Comparison of ENCODE assay signal across 19 cellular contexts in the genomic region with DNA sequence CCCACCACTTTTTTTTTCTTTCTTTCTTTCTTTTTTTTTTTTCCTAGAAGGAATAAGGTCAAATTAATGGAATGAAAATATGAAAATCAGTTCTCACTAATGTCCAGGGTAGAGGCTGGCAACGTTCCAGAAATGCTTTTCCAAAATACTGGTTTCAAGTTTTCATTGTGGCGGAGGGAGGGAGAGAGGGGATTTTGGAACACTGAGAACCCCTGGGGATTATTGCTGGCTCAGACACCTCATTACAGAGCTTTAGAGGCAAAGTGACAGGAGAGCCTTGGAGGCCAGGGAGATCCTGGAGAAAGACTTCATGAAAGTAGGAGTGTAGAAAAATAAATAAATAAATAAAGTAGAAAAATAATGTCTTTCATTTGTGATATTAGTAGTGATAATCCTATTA. TPM values are rescaled to one million over a fixed set of nuclear protein-coding genes. Genes with fewer than 3 reads are reported as not detected.
DNase-seq lines count a peak whose midpoint lies in the region; ATAC-seq and TF ChIP-seq lines count a peak whose summit lies in the region.
"Had no signal": no experiment of that assay in that cellular context is flagged by ENCODE, and none has a peak within 500 bp of the region (broad histone marks: within the 10 kb centered on the region; RNA-seq: fewer than 3 reads in every experiment).

No MANE protein-coding gene starts in this region.

- H3K36me3 ChIP-seq in testis (ENCODE audit: low read depth, missing control alignments) (no peaks in the 10 kb centered on the region), sigmoid colon (no peaks in the 10 kb centered on the region)
- H3K36me3 ChIP-seq: BLaER1 had no signal

- DNase-seq in NCI-H748 (lab: John Stamatoyannopoulos, UW; ENCODE audit: unreplicated experiment) (peak; percentile 33), NCI-H748 treated with DMSO at 0.1 percent for 48 hours (lab: John Stamatoyannopoulos, UW) (no peak), NCI-H1105 (lab: John Stamatoyannopoulos, UW) (peak; percentile 44), NCI-H82 treated with DMSO at 0.1 percent for 48 hours (lab: John Stamatoyannopoulos, UW; ENCODE audit: unreplicated experiment) (peak; percentile 50), testis (peak; percentile 14), NCI-H226 (no peak), sigmoid colon (no peak)
- DNase-seq: Calu3; CD4-positive, alpha-beta memory T cell; KG1; MV-4-11; NCI-H510A had no signal

- H3K27ac ChIP-seq in testis: no peak overlapping the region
- H3K27ac ChIP-seq in sigmoid colon: no peak overlapping the region
- H3K27ac ChIP-seq: A549, BLaER1, SK-N-MC had no signal

- no peak overlapping the region for H3K4me3 ChIP-seq in testis
- H3K4me3 ChIP-seq in sigmoid colon: no peak overlapping the region
- H3K4me3 ChIP-seq: A549, BLaER1, SK-N-MC had no signal

- no peak for TF ChIP-seq POLR2A in testis (IDR thresholded peaks at IDR 0.05)
- TF ChIP-seq POLR2A in sigmoid colon (IDR thresholded peaks at IDR 0.05): no peak

- H3K9me3 ChIP-seq in testis: no peaks in the 10 kb centered on the region
- H3K9me3 ChIP-seq in sigmoid colon: no peaks in the 10 kb centered on the region
- H3K9me3 ChIP-seq: A549, BLaER1 had no signal

- H3K27me3 ChIP-seq in testis: no peaks in the 10 kb centered on the region
- no peaks in the 10 kb centered on the region for H3K27me3 ChIP-seq in sigmoid colon
- H3K27me3 ChIP-seq: BLaER1 had no signal

- H3K4me1 ChIP-seq in testis (no peaks in the 10 kb centered on the region), sigmoid colon (no peaks in the 10 kb centered on the region)
- H3K4me1 ChIP-seq: A549, BLaER1 had no signal

- 42 to 48% methylated on average over 2 of the region's 2 CpGs for WGBS in testis, 2 donors
- 53 to 62% methylated on average over 2 of the region's 2 CpGs for WGBS in sigmoid colon, 2 donors

- ATAC-seq in HG03442 (IDR thresholded peaks at IDR 0.05; ENCODE audit: unreplicated experiment): no peak
- ATAC-seq: A549, Right ventricle myocardium inferior had no signal

- no peak for TF ChIP-seq CTCF in testis (IDR thresholded peaks at IDR 0.05)
- no peak for TF ChIP-seq CTCF in sigmoid colon (IDR thresholded peaks at IDR 0.05)

- TF ChIP-seq EP300 in sigmoid colon (IDR thresholded peaks at IDR 0.05): no peak

- intact Hi-C loops in testis (cut with DNase I; ENCODE audit: low total_unique reads): no loop called here
- intact Hi-C loops in sigmoid colon (cut with DNase I): no loop called here

RNA-seq across cellular contexts. Expression of a gene that starts 45.4 kb away (rescaled TPM):
- total RNA-seq in testis (under 1 TPM in 1 of 2 donors, not detected in 1; 0.25 TPM), sigmoid colon (under 1 TPM in 1 of 4 donors, not detected in 3; 0.33 TPM)
- polyA plus RNA-seq in testis (ENCODE audit: insufficient read depth, low read depth, low replicate concordance) (0.80 TPM), sigmoid colon (not detected)
- total RNA-seq: CD4-positive, alpha-beta memory T cell; HT-29; OCI-LY7; Right ventricle myocardium inferior had no signal
- polyA plus RNA-seq: CD4-positive, alpha-beta memory T cell had no signal

Comparison
In these comparisons a context has a peak if more than half of its experiments do, and no peak if none do; other contexts are left out.
1. DNase-seq: peak in NCI-H748 (single experiment), NCI-H1105 (single experiment), NCI-H82 treated with DMSO at 0.1 percent for 48 hours (single experiment) and testis (single experiment); none in NCI-H748 treated with DMSO at 0.1 percent for 48 hours (single experiment), NCI-H226 (single experiment) and sigmoid colon (single experiment).